In genomic region chr13:78586706-78587105, GRCh38 we compare ENCODE assay signal across 1 cellular context.
TF ChIP-seq lines count a peak whose summit lies in the region.

No MANE protein-coding gene starts in this region.

TF ChIP-seq in HepG2, 621 proteins besides CTCF, POLR2A, EP300 and RAD21:
- TF ChIP-seq SIX4 (CRISPR knock-in tag; IDR thresholded peaks at IDR 0.05) (no peak), ZBTB21 (CRISPR knock-in tag; IDR thresholded peaks at IDR 0.05) (no peak), KIAA2018 (CRISPR knock-in tag; IDR thresholded peaks at IDR 0.05; ENCODE audit: borderline replicate concordance) (no peak)
